1 cellular context compared by ENCODE assay signal in genomic region chr17:82065638-82066303, GRCh38.
TF ChIP-seq lines count a peak whose summit lies in the region.

Gene DUS1L (minus strand): TSS chr17:82065804. CDS start chr17:82065059, 745 bp downstream.

TF ChIP-seq in K562, 482 proteins besides CTCF, POLR2A, EP300 and RAD21 (continued from another document and continues in another):
- TF ChIP-seq, protein P1, sequence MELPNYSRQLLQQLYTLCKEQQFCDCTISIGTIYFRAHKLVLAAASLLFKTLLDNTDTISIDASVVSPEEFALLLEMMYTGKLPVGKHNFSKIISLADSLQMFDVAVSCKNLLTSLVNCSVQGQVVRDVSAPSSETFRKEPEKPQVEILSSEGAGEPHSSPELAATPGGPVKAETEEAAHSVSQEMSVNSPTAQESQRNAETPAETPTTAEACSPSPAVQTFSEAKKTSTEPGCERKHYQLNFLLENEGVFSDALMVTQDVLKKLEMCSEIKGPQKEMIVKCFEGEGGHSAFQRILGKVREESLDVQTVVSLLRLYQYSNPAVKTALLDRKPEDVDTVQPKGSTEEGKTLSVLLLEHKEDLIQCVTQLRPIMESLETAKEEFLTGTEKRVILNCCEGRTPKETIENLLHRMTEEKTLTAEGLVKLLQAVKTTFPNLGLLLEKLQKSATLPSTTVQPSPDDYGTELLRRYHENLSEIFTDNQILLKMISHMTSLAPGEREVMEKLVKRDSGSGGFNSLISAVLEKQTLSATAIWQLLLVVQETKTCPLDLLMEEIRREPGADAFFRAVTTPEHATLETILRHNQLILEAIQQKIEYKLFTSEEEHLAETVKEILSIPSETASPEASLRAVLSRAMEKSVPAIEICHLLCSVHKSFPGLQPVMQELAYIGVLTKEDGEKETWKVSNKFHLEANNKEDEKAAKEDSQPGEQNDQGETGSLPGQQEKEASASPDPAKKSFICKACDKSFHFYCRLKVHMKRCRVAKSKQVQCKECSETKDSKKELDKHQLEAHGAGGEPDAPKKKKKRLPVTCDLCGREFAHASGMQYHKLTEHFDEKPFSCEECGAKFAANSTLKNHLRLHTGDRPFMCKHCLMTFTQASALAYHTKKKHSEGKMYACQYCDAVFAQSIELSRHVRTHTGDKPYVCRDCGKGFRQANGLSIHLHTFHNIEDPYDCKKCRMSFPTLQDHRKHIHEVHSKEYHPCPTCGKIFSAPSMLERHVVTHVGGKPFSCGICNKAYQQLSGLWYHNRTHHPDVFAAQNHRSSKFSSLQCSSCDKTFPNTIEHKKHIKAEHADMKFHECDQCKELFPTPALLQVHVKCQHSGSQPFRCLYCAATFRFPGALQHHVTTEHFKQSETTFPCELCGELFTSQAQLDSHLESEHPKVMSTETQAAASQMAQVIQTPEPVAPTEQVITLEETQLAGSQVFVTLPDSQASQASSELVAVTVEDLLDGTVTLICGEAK (IDR thresholded peaks at IDR 0.05), result peak; percentile 98
- TF ChIP-seq, protein P1 (CRISPR knock-in tag; IDR thresholded peaks at IDR 0.05), result no peak
- TF ChIP-seq, protein P2, sequence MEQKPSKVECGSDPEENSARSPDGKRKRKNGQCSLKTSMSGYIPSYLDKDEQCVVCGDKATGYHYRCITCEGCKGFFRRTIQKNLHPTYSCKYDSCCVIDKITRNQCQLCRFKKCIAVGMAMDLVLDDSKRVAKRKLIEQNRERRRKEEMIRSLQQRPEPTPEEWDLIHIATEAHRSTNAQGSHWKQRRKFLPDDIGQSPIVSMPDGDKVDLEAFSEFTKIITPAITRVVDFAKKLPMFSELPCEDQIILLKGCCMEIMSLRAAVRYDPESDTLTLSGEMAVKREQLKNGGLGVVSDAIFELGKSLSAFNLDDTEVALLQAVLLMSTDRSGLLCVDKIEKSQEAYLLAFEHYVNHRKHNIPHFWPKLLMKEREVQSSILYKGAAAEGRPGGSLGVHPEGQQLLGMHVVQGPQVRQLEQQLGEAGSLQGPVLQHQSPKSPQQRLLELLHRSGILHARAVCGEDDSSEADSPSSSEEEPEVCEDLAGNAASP (IDR thresholded peaks at IDR 0.05), result no peak
- no peak for TF ChIP-seq RBM15 (IDR thresholded peaks at IDR 0.05; ENCODE audit: insufficient read depth, low read length)
- no peak for TF ChIP-seq RNF219 (CRISPR knock-in tag; IDR thresholded peaks at IDR 0.05)
- TF ChIP-seq CHD2 (IDR thresholded peaks at IDR 0.05; ENCODE audit: low read depth, low read length), result peak; percentile 5; the same call in 1 of the 2 replicates
- TF ChIP-seq RFX7 (CRISPR knock-in tag; IDR thresholded peaks at IDR 0.05), result no peak
- no peak for TF ChIP-seq STAT5A (IDR thresholded peaks at IDR 0.05; ENCODE audit: borderline replicate concordance, low read length)
- TF ChIP-seq ZNF449 (CRISPR knock-in tag; IDR thresholded peaks at IDR 0.05), result no peak
- TF ChIP-seq SMAD1 (IDR thresholded peaks at IDR 0.05; ENCODE audit: low read depth, low read length, partially characterized antibody), result no peak
- no peak for TF ChIP-seq ZNF444 (CRISPR knock-in tag; IDR thresholded peaks at IDR 0.05)
- TF ChIP-seq KLF13 (tag; IDR thresholded peaks at IDR 0.05; ENCODE audit: borderline replicate concordance, low read depth), result 0 out of 2 replicates have a peak, but pooled peaks have one; percentile 34
- TF ChIP-seq PATZ1 (CRISPR knock-in tag; IDR thresholded peaks at IDR 0.05; ENCODE audit: borderline replicate concordance), result no peak
- no peak for TF ChIP-seq BACH1 (tag; IDR thresholded peaks at IDR 0.05)
- peak in 1 of 2 experiments; percentile 49; a peak in 1 of 3 replicates for TF ChIP-seq CBX3 (IDR thresholded peaks at IDR 0.05; ENCODE audit: borderline replicate concordance in 1 of 2, low read length in 2 of 2)
- no peak for TF ChIP-seq ZNF282 (CRISPR knock-in tag; IDR thresholded peaks at IDR 0.05)
- TF ChIP-seq SMAD4 (CRISPR knock-in tag; conservative IDR thresholded peaks at IDR 0.05), result peak; percentile 87
- no peak for TF ChIP-seq POLR3G (IDR thresholded peaks at IDR 0.05; ENCODE audit: extremely low read depth, insufficient read length, insufficient replicate concordance)
- no peak for TF ChIP-seq ZNF507 (tag; conservative IDR thresholded peaks at IDR 0.05)
- no peak for TF ChIP-seq ZNF12 (CRISPR knock-in tag; IDR thresholded peaks at IDR 0.05)
- TF ChIP-seq ADNP (tag; IDR thresholded peaks at IDR 0.05), result no peak
- TF ChIP-seq NR2C2 (CRISPR knock-in tag; IDR thresholded peaks at IDR 0.05), result peak; percentile 99
- TF ChIP-seq NR2C2 (tag; IDR thresholded peaks at IDR 0.05), result peak; percentile 100
- peak; percentile 66; the same call in 1 of the 2 replicates for TF ChIP-seq L3MBTL2 (IDR thresholded peaks at IDR 0.05)
- peak; percentile 25 for TF ChIP-seq CHD7 (IDR thresholded peaks at IDR 0.05; ENCODE audit: low read depth, low read length)
- peak; percentile 68 for TF ChIP-seq PRPF4 (IDR thresholded peaks at IDR 0.05; ENCODE audit: insufficient read depth, low read depth, low read length, poor library complexity, severe bottlenecking)
- TF ChIP-seq CCAR2 (IDR thresholded peaks at IDR 0.05; ENCODE audit: low read depth, low read length), result no peak
